Comparison of ENCODE assay signal across 1 cellular context in the genomic region with DNA sequence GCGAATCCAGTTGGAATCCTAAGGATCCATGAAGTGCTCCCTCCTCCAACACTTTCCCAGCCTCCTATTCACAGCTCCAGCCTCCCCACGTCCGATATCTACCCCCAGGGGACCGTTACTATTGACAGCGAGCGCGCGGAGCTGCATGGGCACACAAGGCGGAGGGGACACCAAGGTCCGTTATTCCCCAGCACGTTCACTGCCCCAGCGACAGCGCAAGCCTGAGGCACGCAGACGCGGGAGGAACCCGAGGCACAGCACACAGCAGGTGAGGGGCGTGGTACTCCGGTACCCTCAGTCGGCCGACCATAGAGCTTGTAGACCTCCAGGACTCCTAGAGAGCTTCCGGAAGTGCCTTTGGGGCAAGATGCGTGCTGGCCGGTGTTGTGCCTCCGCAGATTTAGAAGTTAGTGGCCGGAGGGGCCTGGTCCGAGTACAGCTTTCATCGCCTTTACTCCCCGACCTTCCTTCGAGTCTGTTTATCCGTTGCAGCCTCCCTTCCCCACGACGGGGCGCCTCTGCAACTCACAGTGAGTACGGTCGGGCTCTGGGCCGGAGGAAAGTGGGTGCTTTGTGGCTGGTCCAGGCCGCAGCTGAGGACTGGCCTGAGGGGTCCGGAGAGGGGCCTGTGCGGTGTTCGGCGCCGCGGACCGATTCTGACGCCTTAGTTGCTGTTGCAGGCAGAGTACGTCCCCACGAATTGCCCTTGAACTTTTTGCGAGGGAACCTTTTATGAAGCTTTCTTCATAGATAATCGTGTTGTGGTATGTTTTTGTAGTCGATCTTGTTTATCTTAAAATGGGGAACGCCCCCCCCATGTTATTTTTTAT.
TF ChIP-seq lines count a peak whose summit lies in the region.

TSS of gene ZKSCAN8 (plus strand) at position 384 of the 830 bp plus-strand sequence. CDS start 6,525 bp downstream, outside the sequence.

TF ChIP-seq in HepG2, 621 proteins besides CTCF, POLR2A, EP300 and RAD21 (continued from another document and continues in another):
- TF ChIP-seq ZNF275 (CRISPR knock-in tag; IDR thresholded peaks at IDR 0.05; ENCODE audit: borderline replicate concordance): peak; percentile 78
- peak; percentile 91; the same call in 1 of the 2 replicates for TF ChIP-seq MYNN (CRISPR knock-in tag; IDR thresholded peaks at IDR 0.05; ENCODE audit: low read depth)
- no peak for TF ChIP-seq ATM (IDR thresholded peaks at IDR 0.05; ENCODE audit: borderline replicate concordance)
- TF ChIP-seq ZNF816 (CRISPR knock-in tag; IDR thresholded peaks at IDR 0.05; ENCODE audit: borderline replicate concordance): peak; percentile 36; the same call in 1 of the 2 replicates
- peak; percentile 19; the same call in 1 of the 2 replicates for TF ChIP-seq NR2F2 (IDR thresholded peaks at IDR 0.05; ENCODE audit: borderline replicate concordance, low read depth)
- TF ChIP-seq TEAD3 (CRISPR knock-in tag; optimal IDR thresholded peaks at IDR 0.05; ENCODE audit: borderline replicate concordance): peak; percentile 82
- peak; percentile 99; the same call in 1 of the 2 replicates for TF ChIP-seq ZNF333 (CRISPR knock-in tag; IDR thresholded peaks at IDR 0.05; ENCODE audit: borderline replicate concordance)
- peak; percentile 97 for TF ChIP-seq GATAD1 (CRISPR knock-in tag; IDR thresholded peaks at IDR 0.05)
- TF ChIP-seq CSRNP1 (CRISPR knock-in tag; IDR thresholded peaks at IDR 0.05): peak; percentile 74; the same call in 1 of the 2 replicates
- peak; percentile 94 for TF ChIP-seq FOXK1 (CRISPR knock-in tag; IDR thresholded peaks at IDR 0.05; ENCODE audit: borderline replicate concordance, low read depth)
- peak; percentile 80; the same call in 1 of the 2 replicates for TF ChIP-seq JUN (CRISPR knock-in tag; IDR thresholded peaks at IDR 0.05)
- peak; percentile 73 for TF ChIP-seq PATZ1 (CRISPR knock-in tag; IDR thresholded peaks at IDR 0.05)
- TF ChIP-seq SP1 (IDR thresholded peaks at IDR 0.05): no peak
- TF ChIP-seq SP1 (CRISPR knock-in tag; IDR thresholded peaks at IDR 0.05): peak; percentile 61
- TF ChIP-seq CREB3 (CRISPR knock-in tag; IDR thresholded peaks at IDR 0.05): 0 out of 2 replicates have a peak, but pooled peaks have one; percentile 18
- peak; percentile 96 for TF ChIP-seq ZFP91 (CRISPR knock-in tag; IDR thresholded peaks at IDR 0.05; ENCODE audit: borderline replicate concordance)
- TF ChIP-seq SIN3A (IDR thresholded peaks at IDR 0.05; ENCODE audit: borderline replicate concordance, low read depth, low read length): peak; percentile 97; the same call in 1 of the 2 replicates
- no peak for TF ChIP-seq ZNF720 (CRISPR knock-in tag; IDR thresholded peaks at IDR 0.05)
- TF ChIP-seq MXD4 (CRISPR knock-in tag; IDR thresholded peaks at IDR 0.05): peak; percentile 87; the same call in 1 of the 2 replicates
- TF ChIP-seq, protein P1, sequence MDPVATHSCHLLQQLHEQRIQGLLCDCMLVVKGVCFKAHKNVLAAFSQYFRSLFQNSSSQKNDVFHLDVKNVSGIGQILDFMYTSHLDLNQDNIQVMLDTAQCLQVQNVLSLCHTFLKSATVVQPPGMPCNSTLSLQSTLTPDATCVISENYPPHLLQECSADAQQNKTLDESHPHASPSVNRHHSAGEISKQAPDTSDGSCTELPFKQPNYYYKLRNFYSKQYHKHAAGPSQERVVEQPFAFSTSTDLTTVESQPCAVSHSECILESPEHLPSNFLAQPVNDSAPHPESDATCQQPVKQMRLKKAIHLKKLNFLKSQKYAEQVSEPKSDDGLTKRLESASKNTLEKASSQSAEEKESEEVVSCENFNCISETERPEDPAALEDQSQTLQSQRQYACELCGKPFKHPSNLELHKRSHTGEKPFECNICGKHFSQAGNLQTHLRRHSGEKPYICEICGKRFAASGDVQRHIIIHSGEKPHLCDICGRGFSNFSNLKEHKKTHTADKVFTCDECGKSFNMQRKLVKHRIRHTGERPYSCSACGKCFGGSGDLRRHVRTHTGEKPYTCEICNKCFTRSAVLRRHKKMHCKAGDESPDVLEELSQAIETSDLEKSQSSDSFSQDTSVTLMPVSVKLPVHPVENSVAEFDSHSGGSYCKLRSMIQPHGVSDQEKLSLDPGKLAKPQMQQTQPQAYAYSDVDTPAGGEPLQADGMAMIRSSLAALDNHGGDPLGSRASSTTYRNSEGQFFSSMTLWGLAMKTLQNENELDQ (CRISPR knock-in tag; IDR thresholded peaks at IDR 0.05; ENCODE audit: borderline replicate concordance): no peak
- TF ChIP-seq HIVEP1 (CRISPR knock-in tag; IDR thresholded peaks at IDR 0.05): peak; percentile 91
- peak; percentile 55; the same call in 1 of the 2 replicates for TF ChIP-seq NKX3-1 (CRISPR knock-in tag; IDR thresholded peaks at IDR 0.05)
- TF ChIP-seq TBP (CRISPR knock-in tag; IDR thresholded peaks at IDR 0.05): no peak
- TF ChIP-seq MTF1 (CRISPR knock-in tag; IDR thresholded peaks at IDR 0.05): no peak
- peak; percentile 92 for TF ChIP-seq PAX8 (CRISPR knock-in tag; IDR thresholded peaks at IDR 0.05; ENCODE audit: borderline replicate concordance)
- no peak; the same call in 1 of the 2 replicates for TF ChIP-seq RARA (CRISPR knock-in tag; IDR thresholded peaks at IDR 0.05)
- TF ChIP-seq, protein P2, sequence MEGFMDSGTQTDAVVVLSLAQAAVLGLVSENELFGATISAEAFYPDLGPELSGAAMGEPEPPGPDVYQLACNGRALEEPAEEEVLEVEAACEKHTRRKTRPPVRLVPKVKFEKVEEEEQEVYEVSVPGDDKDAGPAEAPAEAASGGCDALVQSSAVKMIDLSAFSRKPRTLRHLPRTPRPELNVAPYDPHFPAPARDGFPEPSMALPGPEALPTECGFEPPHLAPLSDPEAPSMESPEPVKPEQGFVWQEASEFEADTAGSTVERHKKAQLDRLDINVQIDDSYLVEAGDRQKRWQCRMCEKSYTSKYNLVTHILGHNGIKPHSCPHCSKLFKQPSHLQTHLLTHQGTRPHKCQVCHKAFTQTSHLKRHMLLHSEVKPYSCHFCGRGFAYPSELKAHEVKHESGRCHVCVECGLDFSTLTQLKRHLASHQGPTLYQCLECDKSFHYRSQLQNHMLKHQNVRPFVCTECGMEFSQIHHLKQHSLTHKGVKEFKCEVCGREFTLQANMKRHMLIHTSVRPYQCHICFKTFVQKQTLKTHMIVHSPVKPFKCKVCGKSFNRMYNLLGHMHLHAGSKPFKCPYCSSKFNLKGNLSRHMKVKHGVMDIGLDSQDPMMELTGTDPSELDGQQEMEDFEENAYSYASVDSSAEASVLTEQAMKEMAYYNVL (CRISPR knock-in tag; IDR thresholded peaks at IDR 0.05; ENCODE audit: borderline replicate concordance): peak; percentile 93
- TF ChIP-seq, protein P3, sequence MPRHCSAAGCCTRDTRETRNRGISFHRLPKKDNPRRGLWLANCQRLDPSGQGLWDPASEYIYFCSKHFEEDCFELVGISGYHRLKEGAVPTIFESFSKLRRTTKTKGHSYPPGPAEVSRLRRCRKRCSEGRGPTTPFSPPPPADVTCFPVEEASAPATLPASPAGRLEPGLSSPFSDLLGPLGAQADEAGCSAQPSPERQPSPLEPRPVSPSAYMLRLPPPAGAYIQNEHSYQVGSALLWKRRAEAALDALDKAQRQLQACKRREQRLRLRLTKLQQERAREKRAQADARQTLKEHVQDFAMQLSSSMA (CRISPR knock-in tag; IDR thresholded peaks at IDR 0.05): peak; percentile 96
- TF ChIP-seq ZNF839 (CRISPR knock-in tag; IDR thresholded peaks at IDR 0.05; ENCODE audit: borderline replicate concordance): peak; percentile 97
- TF ChIP-seq LRRFIP1 (CRISPR knock-in tag; conservative IDR thresholded peaks at IDR 0.05): no peak
- TF ChIP-seq, protein P4, sequence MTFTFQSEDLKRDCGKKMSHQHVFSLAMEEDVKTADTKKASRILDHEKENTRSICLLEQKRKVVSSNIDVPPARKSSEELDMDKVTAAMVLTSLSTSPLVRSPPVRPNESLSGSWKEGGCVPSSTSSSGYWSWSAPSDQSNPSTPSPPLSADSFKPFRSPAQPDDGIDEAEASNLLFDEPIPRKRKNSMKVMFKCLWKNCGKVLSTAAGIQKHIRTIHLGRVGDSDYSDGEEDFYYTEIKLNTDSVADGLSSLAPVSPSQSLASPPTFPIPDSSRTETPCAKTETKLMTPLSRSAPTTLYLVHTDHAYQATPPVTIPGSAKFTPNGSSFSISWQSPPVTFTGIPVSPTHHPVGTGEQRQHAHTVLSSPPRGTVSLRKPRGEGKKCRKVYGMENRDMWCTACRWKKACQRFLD (CRISPR knock-in tag; IDR thresholded peaks at IDR 0.05; ENCODE audit: borderline replicate concordance): peak; percentile 95; the same call in 1 of the 2 replicates
- TF ChIP-seq ZBTB21 (CRISPR knock-in tag; IDR thresholded peaks at IDR 0.05): peak; percentile 62; the same call in 1 of the 2 replicates
- TF ChIP-seq, protein P5, sequence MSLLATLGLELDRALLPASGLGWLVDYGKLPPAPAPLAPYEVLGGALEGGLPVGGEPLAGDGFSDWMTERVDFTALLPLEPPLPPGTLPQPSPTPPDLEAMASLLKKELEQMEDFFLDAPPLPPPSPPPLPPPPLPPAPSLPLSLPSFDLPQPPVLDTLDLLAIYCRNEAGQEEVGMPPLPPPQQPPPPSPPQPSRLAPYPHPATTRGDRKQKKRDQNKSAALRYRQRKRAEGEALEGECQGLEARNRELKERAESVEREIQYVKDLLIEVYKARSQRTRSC (CRISPR knock-in tag; IDR thresholded peaks at IDR 0.05; ENCODE audit: low read depth): peak; percentile 77; the same call in 1 of the 2 replicates
